12 cellular contexts compared by ENCODE assay signal in the genomic region with DNA sequence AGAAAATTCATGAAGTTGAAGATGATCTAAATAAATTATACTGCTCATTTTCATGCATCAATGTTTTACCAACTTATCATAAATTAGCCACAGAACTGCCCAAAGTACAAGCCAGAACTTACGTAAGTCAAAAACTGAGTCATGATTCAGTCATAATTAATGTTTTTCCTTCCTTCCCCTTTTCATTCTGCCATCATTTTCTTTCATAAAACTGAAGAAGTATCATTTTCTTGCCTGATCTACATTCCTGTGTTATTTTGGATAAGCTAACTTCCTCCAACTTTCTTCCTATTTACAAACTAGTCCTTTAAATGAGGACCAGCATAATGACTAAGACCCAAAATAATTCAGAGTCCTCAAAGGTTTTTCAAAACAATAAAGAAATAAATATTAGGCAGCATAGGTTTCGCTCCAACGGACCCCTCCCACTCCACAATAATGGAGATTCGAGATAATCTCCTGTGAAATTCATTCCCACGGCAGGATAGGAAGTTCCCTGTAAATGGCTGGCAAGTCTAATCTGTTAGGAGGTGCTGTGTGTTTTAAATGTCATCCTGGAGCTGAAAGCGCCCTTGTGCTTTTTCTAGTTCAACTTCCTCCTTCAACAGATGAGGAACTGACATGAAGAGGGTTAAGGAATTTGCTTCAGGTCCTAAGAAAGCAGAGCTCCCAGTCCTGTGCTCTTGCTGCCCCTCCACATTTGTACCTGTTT.
DNase-seq lines count a peak whose midpoint lies in the region; ATAC-seq, FAIRE-seq and TF ChIP-seq lines count a peak whose summit lies in the region.
"Had no signal": no experiment of that assay in that cellular context is flagged by ENCODE, and none has a peak within 500 bp of the region (broad histone marks: within the 10 kb centered on the region; RNA-seq: fewer than 3 reads in every experiment).

No MANE protein-coding gene starts in this region.

- no peak for TF ChIP-seq EP300 in K562 (IDR thresholded peaks at IDR 0.05; ENCODE audit: low read length)

- in situ Hi-C loops in K562 (cut with MboI) = no loop called here

- peak overlapping the region; percentile 18 for H3K27ac Mint-ChIP-seq in MCF 10A (ENCODE audit: low read depth, unreplicated experiment)

- H3K4me1 ChIP-seq in breast epithelium = no peaks in the 10 kb centered on the region
- no peaks in the 10 kb centered on the region for H3K4me1 ChIP-seq in K562 (replicated peaks in 1 of 2; ENCODE audit: control insufficient read depth in 2 of 2, insufficient read depth in 2 of 2, low read length in 2 of 2)
- H3K4me1 ChIP-seq: body of pancreas had no signal

- CTCF ChIA-PET in MCF 10A (lab: Yijun Ruan, JAX) (interaction anchor here (0.6 to 1.5 kb wide), 4 partner anchors 33 to 228 kb away, joined by 3 read pairs; no protein-coding TSS in a partner anchor), K562 (lab: Yijun Ruan, JAX; ENCODE audit: low intra/inter-chr PET ratio) (no interaction called here)

- H3K27me3 ChIP-seq in breast epithelium = no peaks in the 10 kb centered on the region
- H3K27me3 ChIP-seq in K562 (ENCODE audit: control insufficient read depth in 2 of 2, insufficient read depth in 2 of 2, low read length in 2 of 2) = peaks cover 2 to 10% of the 10 kb centered on the region in 2 experiments; a peak in 2 of 5 replicates
- H3K27me3 ChIP-seq: body of pancreas had no signal

- H3K4me2 ChIP-seq in K562 (ENCODE audit: insufficient read depth, low read length) = no peak overlapping the region

- H3K4me3 ChIP-seq in breast epithelium = no peak overlapping the region
- H3K4me3 ChIP-seq in K562 = no peak overlapping the region
- H3K4me3 ChIP-seq: body of pancreas had no signal

- FAIRE-seq in K562 (lab: Jason Lieb, UNC) = no peak

- no peak for TF ChIP-seq POLR2A in breast epithelium (IDR thresholded peaks at IDR 0.05)
- no peak for TF ChIP-seq POLR2A in K562 (conservative IDR thresholded peaks at IDR 0.05)

- no peak overlapping the region for H3K4me3 Mint-ChIP-seq in MCF 10A (ENCODE audit: unreplicated experiment)

- no peak overlapping the region for H3K9ac ChIP-seq in K562 (ENCODE audit: insufficient read depth in 1 of 2, low read depth in 2 of 2, low read length in 2 of 2)

- no peaks in the 10 kb centered on the region for H3K27me3 Mint-ChIP-seq in MCF 10A (ENCODE audit: insufficient read depth, unreplicated experiment)

- DNase-seq in MCF 10A (ENCODE audit: unreplicated experiment) = peak; percentile 42
- no peak for DNase-seq in breast epithelium (ENCODE audit: low spot score in 2 of 2)
- no peak for DNase-seq in K562 (ENCODE audit: extremely low read depth in 1 of 4, low spot score in 3 of 4)
- DNase-seq in left lobe of liver (ENCODE audit: low spot score) = no peak
- no peak for DNase-seq in NCI-H69 (lab: John Stamatoyannopoulos, UW)
- no peak for DNase-seq in NCI-H2227 treated with DMSO at 0.1 percent for 48 hours (lab: John Stamatoyannopoulos, UW)
- DNase-seq: NCI-H1694; stimulated activated CD4-positive, alpha-beta T cell treated with anti-CD3 and anti-CD28 coated beads, Interleukin-4, amount 100 ng/mL, for 4 hours had no signal

- no peak overlapping the region for H2AFZ ChIP-seq in K562 (ENCODE audit: low read depth, low read length)

- POLR2A ChIA-PET in MCF 10A (lab: Yijun Ruan, JAX) = interaction anchor here (0.8 kb wide), 1 partner anchor 51 kb away, joined by 4 read pairs; no protein-coding TSS in a partner anchor
- POLR2A ChIA-PET in K562 (lab: Yijun Ruan, JAX) = interaction anchor here (1.1 kb wide), 1 partner anchor 10 kb away, joined by 3 read pairs; no protein-coding TSS in a partner anchor

- H3K9me3 Mint-ChIP-seq in MCF 10A (ENCODE audit: unreplicated experiment) = no peaks in the 10 kb centered on the region

- no peaks in the 10 kb centered on the region for H3K79me2 ChIP-seq in K562 (ENCODE audit: control insufficient read depth, insufficient read depth, low read length)

- TF ChIP-seq CTCF in MCF 10A (IDR thresholded peaks at IDR 0.05; ENCODE audit: unreplicated experiment) = no peak
- TF ChIP-seq CTCF in breast epithelium (IDR thresholded peaks at IDR 0.05) = no peak
- TF ChIP-seq CTCF in K562 (IDR thresholded peaks at IDR 0.05 in 2 of 3, conservative IDR thresholded peaks at IDR 0.05 in 1 of 3; ENCODE audit: insufficient read depth in 2 of 3, low read depth in 1 of 3, low read length in 3 of 3) = no peak

- no peaks in the 10 kb centered on the region for H3K9me3 ChIP-seq in breast epithelium
- no peaks in the 10 kb centered on the region for H3K9me3 ChIP-seq in K562 (replicated peaks; ENCODE audit: control insufficient read depth, insufficient read depth, low read depth, low read length)
- H3K9me3 ChIP-seq: body of pancreas had no signal

- peaks cover 9% of the 10 kb centered on the region for H3K36me3 Mint-ChIP-seq in MCF 10A (ENCODE audit: insufficient read depth, unreplicated experiment)

- H3K27ac ChIP-seq in breast epithelium (no peak overlapping the region), K562 (ENCODE audit: extremely low read depth, low read depth, low read length) (no peak overlapping the region)
- H3K27ac ChIP-seq: 22Rv1 had no signal

- H3K36me3 ChIP-seq in breast epithelium = no peaks in the 10 kb centered on the region
- H3K36me3 ChIP-seq in K562 (ENCODE audit: control insufficient read depth, insufficient read depth, low read length) = no peaks in the 10 kb centered on the region

- no peak for TF ChIP-seq RAD21 in K562 (CRISPR knock-in tag; conservative IDR thresholded peaks at IDR 0.05 in 1 of 2, IDR thresholded peaks at IDR 0.05 in 1 of 2)

- no peaks in the 10 kb centered on the region for H4K20me1 ChIP-seq in K562 (replicated peaks; ENCODE audit: control insufficient read depth, insufficient read depth, low read length)

- intact Hi-C loops in MCF 10A (cut with micrococcal nuclease) (no loop called here), breast epithelium (cut with DNase I; ENCODE audit: low total_unique reads) (no loop called here), K562 (cut with micrococcal nuclease) (no loop called here)

- no peaks in the 10 kb centered on the region for H3K9me1 ChIP-seq in K562 (ENCODE audit: control insufficient read depth, insufficient read depth, low read length)

- ATAC-seq in K562 (no peak), left lobe of liver (peak; percentile 37), GM21526 (IDR thresholded peaks at IDR 0.05; ENCODE audit: low FRiP score, unreplicated experiment) (no peak), HG02798 (IDR thresholded peaks at IDR 0.05; ENCODE audit: poor library complexity, unreplicated experiment) (no peak)
- ATAC-seq: body of pancreas had no signal

- under 1% methylated on average over 6 of the region's 6 CpGs for WGBS in K562 (ENCODE audit: insufficient coverage, low coverage, missing lambda C conversion rate)

- BruUV-seq in MCF 10A (replicated peaks; lab: Mats Ljungman, UMichigan) (no TSS peak), K562 (replicated peaks; lab: Mats Ljungman, UMichigan) (no TSS peak)

- peaks cover 25% of the 10 kb centered on the region for H3K4me1 Mint-ChIP-seq in MCF 10A (ENCODE audit: insufficient read depth, unreplicated experiment)

TF ChIP-seq in K562, 482 proteins besides CTCF, POLR2A, EP300 and RAD21:
- TF ChIP-seq POLR2AphosphoS2 (IDR thresholded peaks at IDR 0.05; ENCODE audit: low read length) (no peak), ZNF134 (CRISPR knock-in tag; conservative IDR thresholded peaks at IDR 0.05) (peak; percentile 69), U2AF2 (optimal IDR thresholded peaks at IDR 0.05; ENCODE audit: low read depth, low read length) (no peak), ZFP30 (CRISPR knock-in tag; IDR thresholded peaks at IDR 0.05; ENCODE audit: borderline replicate concordance) (no peak)
- TF ChIP-seq, protein P1, sequence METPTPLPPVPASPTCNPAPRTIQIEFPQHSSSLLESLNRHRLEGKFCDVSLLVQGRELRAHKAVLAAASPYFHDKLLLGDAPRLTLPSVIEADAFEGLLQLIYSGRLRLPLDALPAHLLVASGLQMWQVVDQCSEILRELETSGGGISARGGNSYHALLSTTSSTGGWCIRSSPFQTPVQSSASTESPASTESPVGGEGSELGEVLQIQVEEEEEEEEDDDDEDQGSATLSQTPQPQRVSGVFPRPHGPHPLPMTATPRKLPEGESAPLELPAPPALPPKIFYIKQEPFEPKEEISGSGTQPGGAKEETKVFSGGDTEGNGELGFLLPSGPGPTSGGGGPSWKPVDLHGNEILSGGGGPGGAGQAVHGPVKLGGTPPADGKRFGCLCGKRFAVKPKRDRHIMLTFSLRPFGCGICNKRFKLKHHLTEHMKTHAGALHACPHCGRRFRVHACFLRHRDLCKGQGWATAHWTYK (CRISPR knock-in tag; IDR thresholded peaks at IDR 0.05) = no peak
